In genomic region chr12:7588703-7589329, GRCh38 we compare ENCODE assay signal across 2 cellular contexts.
TF ChIP-seq lines count a peak whose summit lies in the region.

No MANE protein-coding gene starts in this region.

TF ChIP-seq in IMR-90, 13 proteins besides CTCF, POLR2A, EP300 and RAD21 (continued from another document):
- TF ChIP-seq, protein P1, sequence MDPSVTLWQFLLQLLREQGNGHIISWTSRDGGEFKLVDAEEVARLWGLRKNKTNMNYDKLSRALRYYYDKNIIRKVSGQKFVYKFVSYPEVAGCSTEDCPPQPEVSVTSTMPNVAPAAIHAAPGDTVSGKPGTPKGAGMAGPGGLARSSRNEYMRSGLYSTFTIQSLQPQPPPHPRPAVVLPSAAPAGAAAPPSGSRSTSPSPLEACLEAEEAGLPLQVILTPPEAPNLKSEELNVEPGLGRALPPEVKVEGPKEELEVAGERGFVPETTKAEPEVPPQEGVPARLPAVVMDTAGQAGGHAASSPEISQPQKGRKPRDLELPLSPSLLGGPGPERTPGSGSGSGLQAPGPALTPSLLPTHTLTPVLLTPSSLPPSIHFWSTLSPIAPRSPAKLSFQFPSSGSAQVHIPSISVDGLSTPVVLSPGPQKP (IDR thresholded peaks at IDR 0.05; ENCODE audit: borderline replicate concordance, low read depth, low read length), result no peak
- TF ChIP-seq RFX5 (IDR thresholded peaks at IDR 0.05; ENCODE audit: low read depth, low read length), result no peak
- no peak for TF ChIP-seq SMC3 (IDR thresholded peaks at IDR 0.05; ENCODE audit: low read depth, low read length)
- no peak for TF ChIP-seq CHD1 (IDR thresholded peaks at IDR 0.05; ENCODE audit: low read depth, low read length)
- TF ChIP-seq, protein P2, sequence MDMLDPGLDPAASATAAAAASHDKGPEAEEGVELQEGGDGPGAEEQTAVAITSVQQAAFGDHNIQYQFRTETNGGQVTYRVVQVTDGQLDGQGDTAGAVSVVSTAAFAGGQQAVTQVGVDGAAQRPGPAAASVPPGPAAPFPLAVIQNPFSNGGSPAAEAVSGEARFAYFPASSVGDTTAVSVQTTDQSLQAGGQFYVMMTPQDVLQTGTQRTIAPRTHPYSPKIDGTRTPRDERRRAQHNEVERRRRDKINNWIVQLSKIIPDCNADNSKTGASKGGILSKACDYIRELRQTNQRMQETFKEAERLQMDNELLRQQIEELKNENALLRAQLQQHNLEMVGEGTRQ (IDR thresholded peaks at IDR 0.05; ENCODE audit: low read depth, low read length), result no peak
- no peak for TF ChIP-seq CEBPB (IDR thresholded peaks at IDR 0.05; ENCODE audit: low read depth, low read length)
- TF ChIP-seq NFE2L2 (IDR thresholded peaks at IDR 0.05; ENCODE audit: low read depth, low read length), result no peak
- no peak for TF ChIP-seq MAZ (IDR thresholded peaks at IDR 0.05; ENCODE audit: borderline replicate concordance, low read depth, low read length)
- TF ChIP-seq RCOR1 (IDR thresholded peaks at IDR 0.05; ENCODE audit: insufficient replicate concordance, low read length), result no peak
- TF ChIP-seq MAFK (IDR thresholded peaks at IDR 0.05; ENCODE audit: low read depth, low read length), result no peak
- TF ChIP-seq MXI1 (IDR thresholded peaks at IDR 0.05; ENCODE audit: borderline replicate concordance, low read depth, low read length), result no peak
- no peak for TF ChIP-seq FOS (IDR thresholded peaks at IDR 0.05; ENCODE audit: low read depth, low read length)
TF ChIP-seq in IMR-90: peak in this region for 0.

TF ChIP-seq in HepG2, 621 proteins besides CTCF, POLR2A, EP300 and RAD21 (continues in another document):
- TF ChIP-seq TRAFD1 (CRISPR knock-in tag; IDR thresholded peaks at IDR 0.05; ENCODE audit: borderline replicate concordance), result no peak
- TF ChIP-seq REPIN1 (CRISPR knock-in tag; IDR thresholded peaks at IDR 0.05; ENCODE audit: borderline replicate concordance, low read depth), result no peak
- TF ChIP-seq ZNF143 (CRISPR knock-in tag; IDR thresholded peaks at IDR 0.05), result 0 out of 2 replicates have a peak, but pooled peaks have one; percentile 40
- TF ChIP-seq THYN1 (CRISPR knock-in tag; IDR thresholded peaks at IDR 0.05; ENCODE audit: borderline replicate concordance, low read depth), result no peak
- no peak for TF ChIP-seq KDM4B (CRISPR knock-in tag; IDR thresholded peaks at IDR 0.05)
- TF ChIP-seq THAP11 (CRISPR knock-in tag; IDR thresholded peaks at IDR 0.05), result no peak
- TF ChIP-seq ZNF136 (CRISPR knock-in tag; IDR thresholded peaks at IDR 0.05; ENCODE audit: low read depth), result no peak
- TF ChIP-seq ZNF629 (CRISPR knock-in tag; conservative IDR thresholded peaks at IDR 0.05), result no peak
- TF ChIP-seq ZNF446 (CRISPR knock-in tag; IDR thresholded peaks at IDR 0.05), result no peak
- peak; percentile 38; the same call in 1 of the 2 replicates for TF ChIP-seq ZNF362 (CRISPR knock-in tag; IDR thresholded peaks at IDR 0.05; ENCODE audit: borderline replicate concordance)
- TF ChIP-seq ZBTB44 (CRISPR knock-in tag; IDR thresholded peaks at IDR 0.05), result no peak
- TF ChIP-seq ZNF274 (CRISPR knock-in tag; IDR thresholded peaks at IDR 0.05), result no peak
- TF ChIP-seq ZNF576 (CRISPR knock-in tag; IDR thresholded peaks at IDR 0.05), result no peak
- TF ChIP-seq ZNF234 (CRISPR knock-in tag; conservative IDR thresholded peaks at IDR 0.05), result no peak
- no peak for TF ChIP-seq MATR3 (CRISPR knock-in tag; IDR thresholded peaks at IDR 0.05)
- no peak for TF ChIP-seq FOSL2 (CRISPR knock-in tag; IDR thresholded peaks at IDR 0.05)
- TF ChIP-seq, protein P3, sequence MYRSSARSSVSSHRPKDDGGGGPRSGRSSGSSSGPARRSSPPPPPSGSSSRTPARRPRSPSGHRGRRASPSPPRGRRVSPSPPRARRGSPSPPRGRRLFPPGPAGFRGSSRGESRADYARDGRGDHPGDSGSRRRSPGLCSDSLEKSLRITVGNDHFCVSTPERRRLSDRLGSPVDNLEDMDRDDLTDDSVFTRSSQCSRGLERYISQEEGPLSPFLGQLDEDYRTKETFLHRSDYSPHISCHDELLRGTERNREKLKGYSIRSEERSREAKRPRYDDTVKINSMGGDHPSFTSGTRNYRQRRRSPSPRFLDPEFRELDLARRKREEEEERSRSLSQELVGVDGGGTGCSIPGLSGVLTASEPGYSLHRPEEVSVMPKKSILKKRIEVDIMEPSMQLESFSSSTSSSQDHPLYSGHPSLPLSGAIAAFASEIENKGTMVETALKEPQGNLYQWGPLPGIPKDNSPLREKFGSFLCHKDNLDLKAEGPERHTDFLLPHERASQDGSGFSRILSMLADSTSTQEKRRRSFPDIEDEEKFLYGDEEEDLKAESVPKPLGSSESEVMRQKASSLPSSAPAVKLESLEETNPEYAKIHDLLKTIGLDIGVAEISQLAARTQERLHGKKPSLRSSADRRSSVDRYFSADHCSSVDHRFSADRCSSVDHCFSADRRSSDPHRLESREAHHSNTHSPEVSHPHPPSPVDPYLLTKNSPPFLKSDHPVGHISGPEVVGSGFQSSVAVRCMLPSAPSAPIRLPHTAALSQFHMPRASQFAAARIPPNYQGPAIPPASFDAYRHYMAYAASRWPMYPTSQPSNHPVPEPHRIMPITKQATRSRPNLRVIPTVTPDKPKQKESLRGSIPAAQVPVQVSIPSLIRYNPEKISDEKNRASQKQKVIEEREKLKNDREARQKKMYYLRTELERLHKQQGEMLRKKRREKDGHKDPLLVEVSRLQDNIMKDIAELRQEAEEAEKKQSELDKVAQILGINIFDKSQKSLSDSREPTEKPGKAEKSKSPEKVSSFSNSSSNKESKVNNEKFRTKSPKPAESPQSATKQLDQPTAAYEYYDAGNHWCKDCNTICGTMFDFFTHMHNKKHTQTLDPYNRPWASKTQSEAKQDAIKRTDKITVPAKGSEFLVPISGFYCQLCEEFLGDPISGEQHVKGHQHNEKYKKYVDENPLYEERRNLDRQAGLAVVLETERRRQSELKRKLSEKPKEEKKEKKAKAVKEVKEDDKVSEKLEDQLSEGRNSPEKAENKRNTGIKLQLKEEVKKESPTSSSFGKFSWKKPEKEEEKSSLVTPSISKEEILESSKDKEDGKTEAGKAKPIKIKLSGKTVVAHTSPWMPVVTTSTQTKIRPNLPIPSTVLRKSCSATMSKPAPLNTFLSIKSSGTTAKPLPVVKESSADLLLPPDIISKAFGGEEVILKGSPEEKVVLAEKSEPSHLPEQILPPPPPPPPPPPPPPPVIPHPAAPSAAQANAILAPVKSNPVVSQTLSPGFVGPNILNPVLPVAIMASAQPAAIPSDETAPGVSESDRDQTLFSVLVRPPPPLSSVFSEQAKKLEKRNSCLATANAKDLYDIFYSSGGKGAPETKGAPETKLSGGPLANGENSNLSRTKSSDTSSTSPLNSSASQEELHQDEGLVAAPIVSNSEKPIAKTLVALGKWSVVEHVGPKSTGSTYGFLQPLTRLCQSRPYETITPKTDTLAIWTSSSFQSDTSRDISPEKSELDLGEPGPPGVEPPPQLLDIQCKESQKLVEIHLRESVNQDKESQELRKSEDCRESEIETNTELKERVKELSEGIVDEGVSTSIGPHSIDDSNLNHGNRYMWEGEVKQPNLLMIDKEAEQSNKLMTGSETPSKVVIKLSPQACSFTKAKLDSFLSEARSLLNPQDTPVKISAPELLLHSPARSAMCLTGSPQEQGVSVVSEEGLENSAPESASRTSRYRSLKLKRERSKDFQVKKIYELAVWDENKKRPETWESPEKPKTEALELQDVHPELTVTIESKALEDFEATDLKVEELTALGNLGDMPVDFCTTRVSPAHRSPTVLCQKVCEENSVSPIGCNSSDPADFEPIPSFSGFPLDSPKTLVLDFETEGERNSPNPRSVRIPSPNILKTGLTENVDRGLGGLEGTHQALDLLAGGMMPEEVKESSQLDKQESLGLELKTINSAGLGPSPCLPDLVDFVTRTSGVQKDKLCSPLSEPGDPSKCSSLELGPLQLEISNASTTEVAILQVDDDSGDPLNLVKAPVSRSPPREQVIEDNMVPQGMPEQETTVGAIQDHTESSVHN (CRISPR knock-in tag; IDR thresholded peaks at IDR 0.05), result no peak
- no peak for TF ChIP-seq PRMT3 (CRISPR knock-in tag; IDR thresholded peaks at IDR 0.05; ENCODE audit: borderline replicate concordance, low read depth)
- no peak for TF ChIP-seq CBFB (CRISPR knock-in tag; IDR thresholded peaks at IDR 0.05)
- TF ChIP-seq SRF (IDR thresholded peaks at IDR 0.05; ENCODE audit: low read depth, low read length), result peak; percentile 47; the same call in 1 of the 2 replicates
- peak; percentile 51; the same call in 1 of the 2 replicates for TF ChIP-seq CEBPB (IDR thresholded peaks at IDR 0.05; ENCODE audit: borderline replicate concordance, low read depth, low read length)
- peak; percentile 63 for TF ChIP-seq SMC3 (IDR thresholded peaks at IDR 0.05; ENCODE audit: low read length)
- peak; percentile 44 for TF ChIP-seq STAG1 (CRISPR knock-in tag; IDR thresholded peaks at IDR 0.05)
- TF ChIP-seq IRF9 (CRISPR knock-in tag; IDR thresholded peaks at IDR 0.05; ENCODE audit: borderline replicate concordance), result no peak
- TF ChIP-seq, protein P4, sequence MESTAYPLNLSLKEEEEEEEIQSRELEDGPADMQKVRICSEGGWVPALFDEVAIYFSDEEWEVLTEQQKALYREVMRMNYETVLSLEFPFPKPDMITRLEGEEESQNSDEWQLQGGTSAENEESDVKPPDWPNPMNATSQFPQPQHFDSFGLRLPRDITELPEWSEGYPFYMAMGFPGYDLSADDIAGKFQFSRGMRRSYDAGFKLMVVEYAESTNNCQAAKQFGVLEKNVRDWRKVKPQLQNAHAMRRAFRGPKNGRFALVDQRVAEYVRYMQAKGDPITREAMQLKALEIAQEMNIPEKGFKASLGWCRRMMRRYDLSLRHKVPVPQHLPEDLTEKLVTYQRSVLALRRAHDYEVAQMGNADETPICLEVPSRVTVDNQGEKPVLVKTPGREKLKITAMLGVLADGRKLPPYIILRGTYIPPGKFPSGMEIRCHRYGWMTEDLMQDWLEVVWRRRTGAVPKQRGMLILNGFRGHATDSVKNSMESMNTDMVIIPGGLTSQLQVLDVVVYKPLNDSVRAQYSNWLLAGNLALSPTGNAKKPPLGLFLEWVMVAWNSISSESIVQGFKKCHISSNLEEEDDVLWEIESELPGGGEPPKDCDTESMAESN (CRISPR knock-in tag; conservative IDR thresholded peaks at IDR 0.05), result no peak
- TF ChIP-seq ZNF780A (CRISPR knock-in tag; IDR thresholded peaks at IDR 0.05), result no peak
- TF ChIP-seq MAX (IDR thresholded peaks at IDR 0.05), result no peak
